8 cellular contexts compared by ENCODE assay signal in genomic region chr20:36463212-36464061, GRCh38.
DNase-seq lines count a peak whose midpoint lies in the region; ATAC-seq and TF ChIP-seq lines count a peak whose summit lies in the region.

No MANE protein-coding gene starts in this region.

- TF ChIP-seq POLR2A in right lobe of liver (IDR thresholded peaks at IDR 0.05): no peak

- H3K27ac Mint-ChIP-seq in activated T-cell treated with anti-CD3 and anti-CD28 coated beads, Interleukin-2, amount 50 U/mL, for 24 hours: peak overlapping the region; percentile 84

- whole genome bisulfite sequencing in right lobe of liver (ENCODE audit: insufficient coverage, low coverage, low lambda C conversion rate, missing lambda C conversion rate): 58% methylated on average over 8 of the region's 10 CpGs

- TF ChIP-seq CTCF in astrocyte of the cerebellum (IDR thresholded peaks at IDR 0.05; ENCODE audit: low read depth, low read length, missing control alignments) (no peak), right lobe of liver (IDR thresholded peaks at IDR 0.05) (no peak), tibial artery (IDR thresholded peaks at IDR 0.05) (no peak)

- peaks cover 0 to 37% (median 9%) of the 10 kb centered on the region in 4 donors for H3K4me1 ChIP-seq in right lobe of liver
- H3K4me1 ChIP-seq in tibial artery: peaks cover 5 to 73% (median 59%) of the 10 kb centered on the region in 4 donors

- H3K36me3 Mint-ChIP-seq in activated T-cell treated with anti-CD3 and anti-CD28 coated beads, Interleukin-2, amount 50 U/mL, for 24 hours (ENCODE audit: low read depth): peaks cover 2% of the 10 kb centered on the region

- H3K4me3 ChIP-seq in astrocyte of the cerebellum (ENCODE audit: low read depth, low read length): peak overlapping the region; percentile 86
- peak overlapping the region; percentile 67 to 87 (median 73) for H3K4me3 ChIP-seq in right lobe of liver
- H3K4me3 ChIP-seq in tibial artery: peak overlapping the region; percentile 92 to 97

- intact Hi-C loops in right lobe of liver (cut with DNase I): no loop called here
- intact Hi-C loops in tibial artery (cut with DNase I; ENCODE audit: low total_unique reads): loop anchor here (2.0 kb wide), 1 partner anchor 79 kb away; no protein-coding TSS in a partner anchor

- H3K4me3 Mint-ChIP-seq in activated T-cell treated with anti-CD3 and anti-CD28 coated beads, Interleukin-2, amount 50 U/mL, for 24 hours: peak overlapping the region; percentile 85

- H3K9me3 Mint-ChIP-seq in activated T-cell treated with anti-CD3 and anti-CD28 coated beads, Interleukin-2, amount 50 U/mL, for 24 hours: no peaks in the 10 kb centered on the region

- H3K36me3 ChIP-seq in right lobe of liver (no peaks in the 10 kb centered on the region), tibial artery (no peaks in the 10 kb centered on the region)

- H3K27ac ChIP-seq in right lobe of liver: peak overlapping the region; percentile 75 to 96 (median 88)
- H3K27ac ChIP-seq in tibial artery: peak overlapping the region; percentile 99

- H3K9me3 ChIP-seq in right lobe of liver (no peaks in the 10 kb centered on the region), tibial artery (no peaks in the 10 kb centered on the region)

- no peaks in the 10 kb centered on the region for H3K27me3 Mint-ChIP-seq in activated T-cell treated with anti-CD3 and anti-CD28 coated beads, Interleukin-2, amount 50 U/mL, for 24 hours

- ATAC-seq in right lobe of liver: peak in 2 of 4 donors; percentile 7 to 17
- no peak for ATAC-seq in GM18868 (IDR thresholded peaks at IDR 0.05; ENCODE audit: unreplicated experiment)
- ATAC-seq in HG02763 (IDR thresholded peaks at IDR 0.05; ENCODE audit: unreplicated experiment): no peak

- no peak for DNase-seq in activated T-cell treated with anti-CD3 and anti-CD28 coated beads, Interleukin-2, amount 50 U/mL, for 24 hours
- DNase-seq in activated T-cell treated with anti-CD3 and anti-CD28 coated beads, Interleukin-2, amount 50 U/mL, for 48 hours: no peak
- DNase-seq in astrocyte of the cerebellum (ENCODE audit: low read depth): no peak
- no peak for DNase-seq in right lobe of liver
- no peak for DNase-seq in tibial artery
- DNase-seq in cortex of kidney (lab: John Stamatoyannopoulos, UW): no peak

- H3K27me3 ChIP-seq in right lobe of liver: no peaks in the 10 kb centered on the region
- no peaks in the 10 kb centered on the region for H3K27me3 ChIP-seq in tibial artery

- peaks cover 73% of the 10 kb centered on the region for H3K4me1 Mint-ChIP-seq in activated T-cell treated with anti-CD3 and anti-CD28 coated beads, Interleukin-2, amount 50 U/mL, for 24 hours (ENCODE audit: low read depth)

- in situ Hi-C loops in astrocyte of the cerebellum (cut with HindIII; ENCODE audit: low sequenced_read_pairs): no loop called here
